ENCODE assay signal across 8 cellular contexts in genomic region chr4:47463235-47463956, GRCh38. TPM values are rescaled to one million over a fixed set of nuclear protein-coding genes. Genes with fewer than 3 reads are reported as not detected.
DNase-seq lines count a peak whose midpoint lies in the region; ATAC-seq, FAIRE-seq and TF ChIP-seq lines count a peak whose summit lies in the region.

Gene COMMD8 (minus strand): TSS chr4:47463702. CDS start chr4:47463651, 51 bp downstream.

- H3K4me3 ChIP-seq in OCI-LY1 (ENCODE audit: low read depth, low read length, poor library complexity, severe bottlenecking) (peak within 1 kb of the TSS; percentile 74), mesodermal cell (ENCODE audit: extremely low read depth, insufficient read depth, low read length, poor library complexity, severe bottlenecking) (peak within 1 kb of the TSS; percentile 71)

- no peaks in the 10 kb centered on the region for H3K27me3 ChIP-seq in OCI-LY1 (ENCODE audit: insufficient read depth, low read length)

- H3K4me1 ChIP-seq in OCI-LY1 (ENCODE audit: insufficient read depth, low read length, severe bottlenecking) (peaks cover 35% of the 10 kb centered on the region), mesodermal cell (ENCODE audit: control insufficient read depth, insufficient read depth, low read length, poor library complexity, severe bottlenecking) (no peaks in the 10 kb centered on the region)

- H2AFZ ChIP-seq in OCI-LY1 (ENCODE audit: low read length): peak within 1 kb of the TSS; percentile 54; the same call in 1 of the 2 replicates

- 0% methylated on average over 42 to 46 of the region's 51 CpGs for WGBS in mesodermal cell (ENCODE audit: insufficient coverage in 2 of 2), 2 experiments

- DNase-seq in DMS 273 treated with DMSO at 0.1 percent for 48 hours (lab: John Stamatoyannopoulos, UW) (peak; percentile 78), HuH-7 (ENCODE audit: low spot score) (peak; percentile 91)
- peak; percentile 98 for DNase-seq in activated CD8-positive, alpha-beta memory T cell treated with anti-CD3 and anti-CD28 coated beads, Interleukin-2, amount 50 U/mL, for 4 hours
- peak; percentile 92 to 96 for DNase-seq in stimulated activated CD8-positive, alpha-beta memory T cell treated with anti-CD3 and anti-CD28 coated beads, Interleukin-15, amount 100 ng/mL, for 4 hours (ENCODE audit: low read depth in 2 of 2)

- TF ChIP-seq CTCF in OCI-LY1 (IDR thresholded peaks at IDR 0.05; ENCODE audit: low read length): no peak; the same call in 1 of the 2 replicates

- no peaks in the 10 kb centered on the region for H3K79me2 ChIP-seq in OCI-LY1 (ENCODE audit: insufficient read depth, low read length)

- peak; percentile 85 for FAIRE-seq in endometrium (lab: Jason Lieb, UNC)

- H4K20me1 ChIP-seq in OCI-LY1 (ENCODE audit: insufficient read depth, low read length): no peaks in the 10 kb centered on the region

- H3K9me3 ChIP-seq in OCI-LY1 (ENCODE audit: low read length) (no peaks in the 10 kb centered on the region), mesodermal cell (ENCODE audit: control insufficient read depth, low read length) (no peaks in the 10 kb centered on the region)

- H3K27ac ChIP-seq in OCI-LY1 (ENCODE audit: low read depth, low read length, poor library complexity, severe bottlenecking): peak within 1 kb of the TSS; percentile 75
- no peak within 1 kb of the TSS for H3K27ac ChIP-seq in mesodermal cell (ENCODE audit: low read depth, low read length, severe bottlenecking)

- H3K36me3 ChIP-seq in OCI-LY1 (ENCODE audit: insufficient read depth, low read length) (peaks cover 16% of the 10 kb centered on the region; the same call in 1 of the 2 replicates), mesodermal cell (ENCODE audit: control insufficient read depth, insufficient read depth, low read length) (no peaks in the 10 kb centered on the region)

- H3K9me2 ChIP-seq in OCI-LY1 (ENCODE audit: low read depth, low read length): no peaks in the 10 kb centered on the region

- H3K4me2 ChIP-seq in OCI-LY1 (ENCODE audit: low read length): peak within 1 kb of the TSS; percentile 79

- peak within 1 kb of the TSS; percentile 68 for H3K9ac ChIP-seq in OCI-LY1 (ENCODE audit: low read length)

- ATAC-seq in GM21515 (IDR thresholded peaks at IDR 0.05; ENCODE audit: unreplicated experiment): peak; percentile 94

- no peaks in the 10 kb centered on the region for H3F3A ChIP-seq in OCI-LY1 (ENCODE audit: insufficient read depth, low read length)

RNA-seq across cellular contexts. Expression of gene COMMD8, which starts in this region (rescaled TPM):
- 24.6 TPM for polyA plus RNA-seq in mesodermal cell (2013, experiment 1 of 2)
- polyA plus RNA-seq in mesodermal cell (2013, experiment 2 of 2): 32.6 TPM
